In genomic region chr2:136116813-136117390, GRCh38 we compare ENCODE assay signal across 7 cellular contexts. TPM values are rescaled to one million over a fixed set of nuclear protein-coding genes. Genes with fewer than 3 reads are reported as not detected.
DNase-seq lines count a peak whose midpoint lies in the region; ATAC-seq and TF ChIP-seq lines count a peak whose summit lies in the region.

No MANE protein-coding gene starts in this region.

- peak overlapping the region; percentile 92 for H3K27ac ChIP-seq in OCI-LY7 (ENCODE audit: low read depth, low read length, poor library complexity, severe bottlenecking)

- intact Hi-C loops in OCI-LY7 (cut with micrococcal nuclease; ENCODE audit: unreplicated experiment) = loop anchor here (1.0 to 5.0 kb wide), 5 partner anchors 15 to 265 kb away; no protein-coding TSS in a partner anchor

- H3K27me3 Mint-ChIP-seq in activated naive CD4-positive, alpha-beta T cell treated with anti-CD3 and anti-CD28 coated beads, Interleukin-2, amount 50 U/mL, for 24 hours = no peaks in the 10 kb centered on the region

- no peak; the same call in 1 of the 2 replicates for TF ChIP-seq CTCF in OCI-LY7 (conservative IDR thresholded peaks at IDR 0.05; ENCODE audit: low read length)

- ATAC-seq in GM18873 (IDR thresholded peaks at IDR 0.05; ENCODE audit: low FRiP score, unreplicated experiment) (peak; percentile 42), HG02798 (IDR thresholded peaks at IDR 0.05; ENCODE audit: poor library complexity, unreplicated experiment) (peak; percentile 68)

- H3K9me3 Mint-ChIP-seq in activated naive CD4-positive, alpha-beta T cell treated with anti-CD3 and anti-CD28 coated beads, Interleukin-2, amount 50 U/mL, for 24 hours = no peaks in the 10 kb centered on the region

- CTCF ChIA-PET in OCI-LY7 (lab: Charles Lee; ENCODE audit: unreplicated experiment) = no interaction called here

- H3K4me3 Mint-ChIP-seq in activated naive CD4-positive, alpha-beta T cell treated with anti-CD3 and anti-CD28 coated beads, Interleukin-2, amount 50 U/mL, for 24 hours = peak overlapping the region; percentile 93

- H3K79me2 ChIP-seq in OCI-LY7 (ENCODE audit: insufficient read depth, low read depth, low read length) = peaks cover 62% of the 10 kb centered on the region

- peak; percentile 92 for DNase-seq in OCI-LY7 (ENCODE audit: low spot score)
- peak; percentile 58 for DNase-seq in stimulated activated CD4-positive, alpha-beta T cell treated with anti-CD3 and anti-CD28 coated beads, Interleukin-1b, Interleukin-23, amount 100 ng/mL, for 48 hours
- DNase-seq in Ammon's horn (ENCODE audit: low spot score) = no peak

- H3K36me3 ChIP-seq in OCI-LY7 (ENCODE audit: insufficient read depth, low read length) = peaks cover 54% of the 10 kb centered on the region
- H3K36me3 ChIP-seq in iPS-15b (ENCODE audit: control insufficient read depth, insufficient read depth, low read length) = peaks cover 4% of the 10 kb centered on the region

- H3K4me2 ChIP-seq in OCI-LY7 (ENCODE audit: low read length) = peak overlapping the region; percentile 95

- H3K9ac ChIP-seq in iPS-15b (ENCODE audit: low read depth, low read length) = no peak overlapping the region

- peaks cover 79% of the 10 kb centered on the region for H3K4me1 Mint-ChIP-seq in activated naive CD4-positive, alpha-beta T cell treated with anti-CD3 and anti-CD28 coated beads, Interleukin-2, amount 50 U/mL, for 24 hours

- peaks cover 38% of the 10 kb centered on the region for H4K20me1 ChIP-seq in OCI-LY7 (ENCODE audit: insufficient read depth, low read length)

- H3K4me3 ChIP-seq in OCI-LY7 (ENCODE audit: low read depth, low read length, poor library complexity, severe bottlenecking) = peak overlapping the region; percentile 92
- H3K4me3 ChIP-seq in iPS-15b (ENCODE audit: low read depth, low read length) = peak overlapping the region; percentile 66

- peaks cover 20% of the 10 kb centered on the region for H3K36me3 Mint-ChIP-seq in activated naive CD4-positive, alpha-beta T cell treated with anti-CD3 and anti-CD28 coated beads, Interleukin-2, amount 50 U/mL, for 24 hours

- no peaks in the 10 kb centered on the region for H3K9me2 ChIP-seq in OCI-LY7 (ENCODE audit: insufficient read depth, low read length)

- no peak overlapping the region for H2AFZ ChIP-seq in OCI-LY7 (ENCODE audit: low read length)

- peak overlapping the region; percentile 74 for H3K27ac Mint-ChIP-seq in activated naive CD4-positive, alpha-beta T cell treated with anti-CD3 and anti-CD28 coated beads, Interleukin-2, amount 50 U/mL, for 24 hours

- H3K4me1 ChIP-seq in OCI-LY7 (ENCODE audit: insufficient read depth, low read length, poor library complexity, severe bottlenecking) = peaks cover 66% of the 10 kb centered on the region
- H3K4me1 ChIP-seq in iPS-15b (ENCODE audit: control insufficient read depth, insufficient read depth, low read length) = peaks cover 6% of the 10 kb centered on the region

- H3K27me3 ChIP-seq in iPS-15b (ENCODE audit: control insufficient read depth, insufficient read depth, low read length) = peaks cover 58% of the 10 kb centered on the region

- no TSS peak for BruUV-seq in OCI-LY7 (replicated peaks; lab: Mats Ljungman, UMichigan)

- POLR2A ChIA-PET in OCI-LY7 (lab: Charles Lee) = interaction anchor here (0.8 to 1.4 kb wide), 7 partner anchors 9 to 278 kb away, joined by 3 to 11 read pairs (median 4); no protein-coding TSS in a partner anchor

- H3K9me3 ChIP-seq in OCI-LY7 (ENCODE audit: low read length) = no peaks in the 10 kb centered on the region
- no peaks in the 10 kb centered on the region for H3K9me3 ChIP-seq in iPS-15b (ENCODE audit: control insufficient read depth, insufficient read depth, low read length)

RNA-seq across cellular contexts. Expression of gene CXCR4, which starts 1.0 kb away (rescaled TPM):
- total RNA-seq in OCI-LY7 (2014; rRNA removed; shearing (Covaris generic)) = 367 and 432 TPM in 2 replicates
- total RNA-seq in OCI-LY7 (2022) = 243 and 289 TPM in 2 replicates
